Comparison of ENCODE assay signal across 1 cellular context in genomic region chr19:17889609-17890214, GRCh38.
TF ChIP-seq lines count a peak whose summit lies in the region.

No MANE protein-coding gene starts in this region.

TF ChIP-seq in endothelial cell of umbilical vein, 7 proteins besides CTCF, POLR2A, EP300 and RAD21:
- TF ChIP-seq MYC (IDR thresholded peaks at IDR 0.05; ENCODE audit: low read depth, low read length) (no peak), POLR2AphosphoS5 (IDR thresholded peaks at IDR 0.05; ENCODE audit: insufficient read depth, low read depth, low read length) (no peak), EZH2 (IDR thresholded peaks at IDR 0.05; ENCODE audit: borderline replicate concordance, low read depth, low read length, severe bottlenecking) (no peak), JUN (IDR thresholded peaks at IDR 0.05; ENCODE audit: borderline replicate concordance, insufficient read depth, insufficient read length, low read depth) (no peak), GATA2 (IDR thresholded peaks at IDR 0.05; ENCODE audit: insufficient read depth, insufficient read length, low read depth, low read length) (no peak), MAX (IDR thresholded peaks at IDR 0.05; ENCODE audit: insufficient read depth, insufficient read length) (no peak), FOS (IDR thresholded peaks at IDR 0.05; ENCODE audit: borderline replicate concordance, insufficient read depth, low read length) (no peak)
